ENCODE assay signal across 14 cellular contexts in the genomic region with DNA sequence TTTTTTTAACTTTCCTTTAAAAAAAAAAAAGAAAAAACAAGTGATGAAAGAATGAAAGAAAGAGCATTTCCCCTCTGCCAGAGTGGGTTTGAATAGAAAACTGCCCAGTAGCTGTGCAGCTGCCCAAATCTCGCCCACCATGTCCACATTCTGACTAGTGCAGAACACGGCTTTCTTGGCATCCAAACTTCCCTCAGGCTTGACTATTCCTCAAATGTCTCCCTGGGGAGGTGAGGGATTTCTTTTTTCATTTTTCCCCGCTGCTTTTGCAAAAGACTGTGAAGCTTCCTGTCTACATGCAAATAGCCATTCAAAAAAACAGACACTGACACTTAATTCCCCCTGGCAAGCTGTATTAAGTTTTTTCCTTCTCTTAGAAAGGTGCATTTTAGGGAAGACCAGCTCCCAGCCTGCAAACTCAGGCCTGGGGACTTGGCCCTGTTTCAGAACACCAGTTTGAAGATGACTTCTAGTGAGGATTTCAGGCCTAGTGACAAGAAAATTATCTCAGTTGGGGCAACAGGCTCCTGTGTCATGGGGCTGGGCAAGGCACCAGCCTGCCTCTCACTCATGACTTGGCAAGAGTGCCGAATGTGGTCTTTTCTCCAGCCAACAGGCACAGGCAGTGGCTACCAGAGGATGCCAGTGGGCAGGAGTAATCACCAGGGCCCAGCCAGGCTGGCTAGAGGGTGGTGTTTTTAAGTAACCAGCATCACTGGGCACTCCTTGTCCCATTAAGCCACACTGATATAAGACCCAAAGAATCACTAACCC.
DNase-seq lines count a peak whose midpoint lies in the region; ATAC-seq and TF ChIP-seq lines count a peak whose summit lies in the region.
"Had no signal": no experiment of that assay in that cellular context is flagged by ENCODE, and none has a peak within 500 bp of the region (broad histone marks: within the 10 kb centered on the region; RNA-seq: fewer than 3 reads in every experiment).

No MANE protein-coding gene starts in this region.

- H3K36me3 ChIP-seq in thoracic aorta = no peaks in the 10 kb centered on the region
- H3K36me3 ChIP-seq: upper lobe of left lung had no signal

- H3K9me3 ChIP-seq in thoracic aorta = no peaks in the 10 kb centered on the region
- H3K9me3 ChIP-seq: upper lobe of left lung had no signal

- H3K4me1 ChIP-seq in thoracic aorta (ENCODE audit: control insufficient read depth in 1 of 2, low read depth in 2 of 2) = peaks cover 26 to 33% of the 10 kb centered on the region in 2 donors
- H3K4me1 ChIP-seq: upper lobe of left lung had no signal

- peak overlapping the region; percentile 4 for H3K4me3 ChIP-seq in thoracic aorta
- H3K4me3 ChIP-seq: upper lobe of left lung had no signal

- H3K27ac ChIP-seq in cingulate gyrus (ENCODE audit: low read depth, low read length) (peak overlapping the region; percentile 75), thoracic aorta (peak overlapping the region; percentile 78 to 81)

- DNase-seq in NCI-H2171 (lab: John Stamatoyannopoulos, UW) (peak; percentile 73), medulla oblongata (ENCODE audit: extremely low spot score) (peak; percentile 78), thoracic aorta (ENCODE audit: low spot score) (peak; percentile 44), epidermal melanocyte (ENCODE audit: insufficient read length, low spot score) (no peak), SIG-M5 treated with dmso at 0.1 percent for 504 hours (lab: John Stamatoyannopoulos, UW; ENCODE audit: unreplicated experiment) (no peak), dermis blood vessel endothelial cell (no peak), mesenteric fat pad (ENCODE audit: low spot score) (no peak)
- DNase-seq: activated B cell treated with CpG ODN at 0.5 μM for 24 hours; activated naive CD8-positive, alpha-beta T cell treated with anti-CD3 and anti-CD28 coated beads for 36 hours; IMR-90; naive B cell; stimulated activated CD4-positive, alpha-beta T cell treated with anti-CD3 and anti-CD28 coated beads, Interleukin-4, amount 100 ng/mL, for 1 hour had no signal

- H3K27me3 ChIP-seq in thoracic aorta (replicated peaks; ENCODE audit: insufficient read depth) = no peaks in the 10 kb centered on the region
- H3K27me3 ChIP-seq: upper lobe of left lung had no signal

- ATAC-seq in thoracic aorta (ENCODE audit: insufficient number of reproducible peaks, low FRiP score, low read depth) = peak; percentile 64

- no peak for TF ChIP-seq CTCF in thoracic aorta (IDR thresholded peaks at IDR 0.05)

Comparison
In these comparisons a context has a peak if more than half of its experiments do, and no peak if none do; other contexts are left out.
1. DNase-seq: peak in NCI-H2171 (single experiment), medulla oblongata (single experiment) and thoracic aorta (single experiment); none in epidermal melanocyte (single experiment), SIG-M5 treated with dmso at 0.1 percent for 504 hours (single experiment), dermis blood vessel endothelial cell (single experiment) and mesenteric fat pad (single experiment).